Comparison of ENCODE assay signal across 24 cellular contexts in the genomic region with DNA sequence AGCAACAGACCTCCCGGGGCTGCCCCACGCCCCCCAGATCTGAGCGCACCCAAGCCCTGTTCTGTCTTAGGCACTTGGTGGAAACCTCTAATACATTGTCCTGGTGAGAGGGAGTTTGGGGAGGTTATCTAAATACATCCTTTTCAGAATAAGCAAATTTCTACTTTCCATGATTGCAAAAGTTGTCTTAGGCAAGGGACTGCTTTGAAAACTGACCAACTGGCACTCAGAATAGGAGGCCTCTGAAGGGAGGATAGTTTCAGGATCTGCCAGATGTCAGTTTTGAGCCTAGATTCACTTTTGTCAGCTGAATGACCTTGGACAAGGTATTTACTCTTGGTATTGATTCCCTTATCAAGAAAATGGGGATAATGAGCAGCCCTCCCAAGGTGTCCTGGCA. TPM values are rescaled to one million over a fixed set of nuclear protein-coding genes. Genes with fewer than 3 reads are reported as not detected.
"Had no signal": no experiment of that assay in that cellular context is flagged by ENCODE, and none has a peak within 500 bp of the region (broad histone marks: within the 10 kb centered on the region; RNA-seq: fewer than 3 reads in every experiment).

No MANE protein-coding gene starts in this region.

- H3K36me3 Mint-ChIP-seq: activated CD8-positive, alpha-beta memory T cell treated with anti-CD3 and anti-CD28 coated beads, Interleukin-2, amount 10 ng/mL, durations not matched to agents 7 days and 5 days; activated naive CD4-positive, alpha-beta T cell treated with anti-CD3 and anti-CD28 coated beads, Interleukin-2, amount 50 U/mL, for 24 hours; mesothelial cell of epicardium; natural killer cell had no signal

- H3K4me3 ChIP-seq: adrenal gland, ascending aorta, upper lobe of left lung had no signal

- H3K4me3 Mint-ChIP-seq: activated CD4-positive, alpha-beta T cell treated with anti-CD3 and anti-CD28 coated beads, Interleukin-2, amount 10 ng/mL, durations not matched to agents 24 days and 14 days; activated CD8-positive, alpha-beta memory T cell treated with anti-CD3 and anti-CD28 coated beads, Interleukin-2, amount 10 ng/mL, durations not matched to agents 7 days and 5 days; activated CD8-positive, alpha-beta T cell treated with anti-CD3 and anti-CD28 coated beads for 36 hours; activated naive CD4-positive, alpha-beta T cell treated with anti-CD3 and anti-CD28 coated beads, Interleukin-2, amount 50 U/mL, for 24 hours; central memory CD8-positive, alpha-beta T cell; mesothelial cell of epicardium; natural killer cell had no signal

- H3K36me3 ChIP-seq: adrenal gland, ascending aorta, brain microvascular endothelial cell, upper lobe of left lung had no signal

- H3K4me1 ChIP-seq: adrenal gland, ascending aorta, upper lobe of left lung had no signal

- H3K27me3 Mint-ChIP-seq: activated CD4-positive, alpha-beta T cell treated with anti-CD3 and anti-CD28 coated beads, Interleukin-2, amount 10 ng/mL, durations not matched to agents 24 days and 14 days; activated CD8-positive, alpha-beta T cell treated with anti-CD3 and anti-CD28 coated beads for 36 hours; activated naive CD4-positive, alpha-beta T cell treated with anti-CD3 and anti-CD28 coated beads, Interleukin-2, amount 50 U/mL, for 24 hours; central memory CD8-positive, alpha-beta T cell had no signal

- H3K9me3 Mint-ChIP-seq: activated CD4-positive, alpha-beta T cell treated with anti-CD3 and anti-CD28 coated beads, Interleukin-2, amount 10 ng/mL, durations not matched to agents 24 days and 14 days; activated CD8-positive, alpha-beta T cell treated with anti-CD3 and anti-CD28 coated beads for 36 hours; activated naive CD4-positive, alpha-beta T cell treated with anti-CD3 and anti-CD28 coated beads, Interleukin-2, amount 50 U/mL, for 24 hours; central memory CD8-positive, alpha-beta T cell; mesothelial cell of epicardium; natural killer cell had no signal

- H3K27ac ChIP-seq: adrenal gland, ascending aorta, brain microvascular endothelial cell, upper lobe of left lung, VCaP had no signal

- H3K27ac Mint-ChIP-seq: activated CD4-positive, alpha-beta T cell treated with anti-CD3 and anti-CD28 coated beads, Interleukin-2, amount 10 ng/mL, durations not matched to agents 24 days and 14 days; activated CD8-positive, alpha-beta memory T cell treated with anti-CD3 and anti-CD28 coated beads, Interleukin-2, amount 10 ng/mL, durations not matched to agents 7 days and 5 days; activated CD8-positive, alpha-beta T cell treated with anti-CD3 and anti-CD28 coated beads for 36 hours; activated naive CD4-positive, alpha-beta T cell treated with anti-CD3 and anti-CD28 coated beads, Interleukin-2, amount 50 U/mL, for 24 hours; mesothelial cell of epicardium; natural killer cell; progenitor cell of endocrine pancreas had no signal

- H3K9me3 ChIP-seq: adrenal gland, ascending aorta, upper lobe of left lung had no signal

- DNase-seq: activated CD4-positive, alpha-beta T cell treated with anti-CD3 and anti-CD28 coated beads, Interleukin-2, amount 10 ng/mL, durations not matched to agents 24 days and 14 days; activated CD8-positive, alpha-beta memory T cell treated with anti-CD3 and anti-CD28 coated beads, Interleukin-2, amount 10 ng/mL, durations not matched to agents 7 days and 5 days; activated CD8-positive, alpha-beta T cell treated with anti-CD3 and anti-CD28 coated beads for 36 hours; activated gamma-delta T cell treated with Interleukin-2 at 50 U/mL for 16 hours; activated T-cell treated with anti-CD3 and anti-CD28 coated beads for 4 hours; brain microvascular endothelial cell; effector memory CD4-positive, alpha-beta T cell; left colon; natural killer cell; retina; stimulated activated CD4-positive, alpha-beta T cell treated with anti-CD3 and anti-CD28 coated beads, Interleukin-4, amount 100 ng/mL, for 24 hours; stimulated activated naive CD4-positive, alpha-beta T cell treated with Interleukin-2 at 50 U/mL for 16 hours; upper lobe of left lung had no signal

- FAIRE-seq: colon, keratinocyte had no signal

- H3K27me3 ChIP-seq: adrenal gland, ascending aorta, brain microvascular endothelial cell, upper lobe of left lung had no signal

- H3K4me1 Mint-ChIP-seq: activated CD4-positive, alpha-beta T cell treated with anti-CD3 and anti-CD28 coated beads, Interleukin-2, amount 10 ng/mL, durations not matched to agents 24 days and 14 days; activated CD8-positive, alpha-beta memory T cell treated with anti-CD3 and anti-CD28 coated beads, Interleukin-2, amount 10 ng/mL, durations not matched to agents 7 days and 5 days; activated naive CD4-positive, alpha-beta T cell treated with anti-CD3 and anti-CD28 coated beads, Interleukin-2, amount 50 U/mL, for 24 hours; central memory CD8-positive, alpha-beta T cell; natural killer cell had no signal

- ATAC-seq: activated CD4-positive, CD25-positive, alpha-beta regulatory T cell treated with anti-CD3 and anti-CD28 coated beads, Interleukin-2, amount 50 U/mL, for 24 hours; activated CD8-positive, alpha-beta memory T cell treated with anti-CD3 and anti-CD28 coated beads, Interleukin-2, amount 10 ng/mL, durations not matched to agents 7 days and 5 days; activated CD8-positive, alpha-beta T cell treated with anti-CD3 and anti-CD28 coated beads for 36 hours; left colon; natural killer cell had no signal

RNA-seq across cellular contexts. Expression of gene SERP2, which starts 11.8 kb away (rescaled TPM):
- total RNA-seq: activated CD4-positive, alpha-beta T cell treated with anti-CD3 and anti-CD28 coated beads, Interleukin-2, amount 10 ng/mL, durations not matched to agents 24 days and 14 days; activated CD8-positive, alpha-beta memory T cell treated with anti-CD3 and anti-CD28 coated beads, Interleukin-2, amount 10 ng/mL, durations not matched to agents 7 days and 5 days; T-helper 2 cell treated with Interferon-gamma antibody and Interleukin-4, amounts not matched to agents 100 ng/mL and 5 ng/mL, for 36 hours had no signal
